8 cellular contexts compared by ENCODE assay signal in the genomic region with DNA sequence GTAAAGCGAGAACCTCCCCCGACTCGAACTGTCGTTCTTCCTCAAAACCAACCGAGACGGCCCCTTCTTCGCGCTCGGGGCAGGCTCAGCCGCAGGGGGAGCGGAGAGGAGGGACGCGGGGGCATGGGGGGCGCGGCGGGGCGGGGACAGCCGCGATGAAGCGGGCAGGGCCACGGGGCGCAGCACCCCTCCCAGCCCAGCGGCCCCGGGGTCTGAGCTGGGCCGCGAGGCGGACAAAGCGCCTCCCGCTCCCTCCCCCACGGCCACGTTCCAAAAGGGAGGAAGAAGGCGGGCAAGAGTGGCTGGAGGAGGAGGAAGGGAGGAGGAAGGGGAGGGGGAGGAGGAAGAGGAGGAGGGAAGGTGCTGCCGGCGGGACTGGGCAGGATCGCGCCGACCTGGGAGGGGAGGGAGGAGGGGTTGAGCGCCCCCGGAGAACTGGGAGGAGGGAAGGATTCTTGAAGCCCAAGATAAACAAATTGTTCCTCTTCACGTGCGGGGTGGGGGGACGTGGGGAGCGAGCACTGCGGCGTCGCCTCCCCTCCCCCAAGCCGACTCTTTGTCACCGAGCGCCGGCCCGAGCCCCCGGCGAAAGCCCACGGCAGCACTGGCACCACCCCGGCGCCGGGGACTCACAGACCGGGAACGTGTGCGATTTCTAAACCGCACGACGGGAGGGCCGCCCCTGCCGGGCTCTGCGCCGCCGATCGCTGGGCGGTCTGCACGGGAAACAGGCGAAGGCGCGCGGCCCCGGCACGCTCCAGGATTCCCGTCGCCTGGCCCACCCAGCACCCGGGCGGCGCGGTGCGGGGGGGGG. TPM values are rescaled to one million over a fixed set of nuclear protein-coding genes. Genes with fewer than 3 reads are reported as not detected.
DNase-seq lines count a peak whose midpoint lies in the region; ATAC-seq, FAIRE-seq and TF ChIP-seq lines count a peak whose summit lies in the region.

No MANE protein-coding gene starts in this region.

- DNase-seq in A549 (ENCODE audit: low read depth in 1 of 2, low spot score in 1 of 2) = peak; percentile 55 to 95
- peak; percentile 56 to 64 for DNase-seq in NCI-H187 (lab: John Stamatoyannopoulos, UW)
- peak in 4 of 5 experiments; percentile 19 to 90 (median 55) for DNase-seq in T-helper 2 cell
- peak; percentile 54 to 93 for DNase-seq in ascending aorta (ENCODE audit: low spot score in 2 of 2)
- peak; percentile 92 for DNase-seq in left cardiac atrium
- DNase-seq in pancreas = peak; percentile 85 to 96 (median 91)
- peak; percentile 85 for DNase-seq in urothelium cell line (ENCODE audit: low spot score)

- POLR2A ChIA-PET in A549 (lab: Yijun Ruan, JAX) = interaction anchor here (0.6 to 3.1 kb wide), 20 partner anchors 18 to 498 kb away, joined by 3 to 29 read pairs (median 5); no protein-coding TSS in a partner anchor

- H3K9me3 ChIP-seq in A549 = no peaks in the 10 kb centered on the region
- no peaks in the 10 kb centered on the region for H3K9me3 ChIP-seq in ascending aorta
- H3K9me3 ChIP-seq in pancreas = no peaks in the 10 kb centered on the region

- H3K36me3 ChIP-seq in ascending aorta (no peaks in the 10 kb centered on the region), pancreas (no peaks in the 10 kb centered on the region)

- FAIRE-seq in A549 (lab: Jason Lieb, UNC) (no peak), pancreas (lab: Jason Lieb, UNC) (no peak), urothelium cell line (lab: Jason Lieb, UNC) (peak; percentile 98)

- CTCF ChIA-PET in A549 (lab: Yijun Ruan, JAX) = interaction anchor here (0.6 to 1.3 kb wide), 8 partner anchors 11 to 203 kb away, joined by 3 to 7 read pairs (median 4); no protein-coding TSS in a partner anchor

- peaks cover 42% of the 10 kb centered on the region for H3K4me1 ChIP-seq in A549
- peaks cover 0 to 4% of the 10 kb centered on the region in 2 donors for H3K4me1 ChIP-seq in ascending aorta
- H3K4me1 ChIP-seq in pancreas = peaks cover 16 to 37% (median 25%) of the 10 kb centered on the region in 3 donors

- peak overlapping the region; percentile 89 for H3K4me2 ChIP-seq in A549

- intact Hi-C loops in ascending aorta (cut with DNase I) (loop anchor here (1.0 to 10.0 kb wide), 11 partner anchors 64 to 1136 kb away; partner anchors contain the start of genes ELF2, MGST2, NOCT and RAB33B), left cardiac atrium (cut with DNase I) (loop anchor here (2.0 to 10.0 kb wide), 5 partner anchors 101 to 419 kb away; no protein-coding TSS in a partner anchor), pancreas (cut with DNase I) (no loop called here)

- H3K27me3 ChIP-seq in ascending aorta (no peaks in the 10 kb centered on the region), pancreas (no peaks in the 10 kb centered on the region)

- peak; percentile 5 for TF ChIP-seq POLR2A in A549 (IDR thresholded peaks at IDR 0.05; ENCODE audit: low read length)

- peak in 1 of 2 experiments; percentile 25; a peak in 1 of 5 replicates for TF ChIP-seq EP300 in A549 (IDR thresholded peaks at IDR 0.05)

- 1% methylated on average over 20 of the region's 84 CpGs for WGBS in A549 (ENCODE audit: missing lambda C conversion rate)
- 0 to 1% methylated on average over 67 to 84 of the region's 84 CpGs for WGBS in pancreas, 2 donors

- H3K4me3 ChIP-seq in A549 = peak overlapping the region; percentile 80
- peak overlapping the region; percentile 79 to 91 for H3K4me3 ChIP-seq in ascending aorta
- peak overlapping the region; percentile 52 to 69 (median 66) for H3K4me3 ChIP-seq in pancreas

- TF ChIP-seq RAD21 in A549 (conservative IDR thresholded peaks at IDR 0.05 in 1 of 2, IDR thresholded peaks at IDR 0.05 in 1 of 2) = peak; percentile 4 to 29; a peak in 1 of 5 replicates

- TF ChIP-seq CTCF in A549 (IDR thresholded peaks at IDR 0.05) (no peak), ascending aorta (IDR thresholded peaks at IDR 0.05) (no peak), pancreas (IDR thresholded peaks at IDR 0.05) (no peak)

- peak; percentile 54 to 66 for ATAC-seq in A549
- ATAC-seq in GM19395 (IDR thresholded peaks at IDR 0.05; ENCODE audit: unreplicated experiment) = peak; percentile 44
- ATAC-seq in left cardiac atrium = peak; percentile 70 to 86
- ATAC-seq in pancreas = peak; percentile 55 to 64 (median 62)

- H3K27ac ChIP-seq in A549 = peak overlapping the region; percentile 99
- peak overlapping the region; percentile 94 to 97 for H3K27ac ChIP-seq in ascending aorta
- peak overlapping the region; percentile 75 to 99 (median 95) for H3K27ac ChIP-seq in pancreas

TF ChIP-seq in A549, 52 proteins besides CTCF, POLR2A, EP300 and RAD21 (continues in another document):
- TF ChIP-seq SMC3 (IDR thresholded peaks at IDR 0.05) = peak; percentile 37; the same call in 1 of the 3 replicates
- TF ChIP-seq CEBPB (IDR thresholded peaks at IDR 0.05) = peak in 1 of 2 experiments; percentile 7; a peak in 2 of 4 replicates
- TF ChIP-seq PBX3 (IDR thresholded peaks at IDR 0.05) = no peak
- TF ChIP-seq, protein P1, sequence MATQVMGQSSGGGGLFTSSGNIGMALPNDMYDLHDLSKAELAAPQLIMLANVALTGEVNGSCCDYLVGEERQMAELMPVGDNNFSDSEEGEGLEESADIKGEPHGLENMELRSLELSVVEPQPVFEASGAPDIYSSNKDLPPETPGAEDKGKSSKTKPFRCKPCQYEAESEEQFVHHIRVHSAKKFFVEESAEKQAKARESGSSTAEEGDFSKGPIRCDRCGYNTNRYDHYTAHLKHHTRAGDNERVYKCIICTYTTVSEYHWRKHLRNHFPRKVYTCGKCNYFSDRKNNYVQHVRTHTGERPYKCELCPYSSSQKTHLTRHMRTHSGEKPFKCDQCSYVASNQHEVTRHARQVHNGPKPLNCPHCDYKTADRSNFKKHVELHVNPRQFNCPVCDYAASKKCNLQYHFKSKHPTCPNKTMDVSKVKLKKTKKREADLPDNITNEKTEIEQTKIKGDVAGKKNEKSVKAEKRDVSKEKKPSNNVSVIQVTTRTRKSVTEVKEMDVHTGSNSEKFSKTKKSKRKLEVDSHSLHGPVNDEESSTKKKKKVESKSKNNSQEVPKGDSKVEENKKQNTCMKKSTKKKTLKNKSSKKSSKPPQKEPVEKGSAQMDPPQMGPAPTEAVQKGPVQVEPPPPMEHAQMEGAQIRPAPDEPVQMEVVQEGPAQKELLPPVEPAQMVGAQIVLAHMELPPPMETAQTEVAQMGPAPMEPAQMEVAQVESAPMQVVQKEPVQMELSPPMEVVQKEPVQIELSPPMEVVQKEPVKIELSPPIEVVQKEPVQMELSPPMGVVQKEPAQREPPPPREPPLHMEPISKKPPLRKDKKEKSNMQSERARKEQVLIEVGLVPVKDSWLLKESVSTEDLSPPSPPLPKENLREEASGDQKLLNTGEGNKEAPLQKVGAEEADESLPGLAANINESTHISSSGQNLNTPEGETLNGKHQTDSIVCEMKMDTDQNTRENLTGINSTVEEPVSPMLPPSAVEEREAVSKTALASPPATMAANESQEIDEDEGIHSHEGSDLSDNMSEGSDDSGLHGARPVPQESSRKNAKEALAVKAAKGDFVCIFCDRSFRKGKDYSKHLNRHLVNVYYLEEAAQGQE (IDR thresholded peaks at IDR 0.05) = no peak
- TF ChIP-seq, protein P2, sequence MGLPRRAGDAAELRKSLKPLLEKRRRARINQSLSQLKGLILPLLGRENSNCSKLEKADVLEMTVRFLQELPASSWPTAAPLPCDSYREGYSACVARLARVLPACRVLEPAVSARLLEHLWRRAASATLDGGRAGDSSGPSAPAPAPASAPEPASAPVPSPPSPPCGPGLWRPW (IDR thresholded peaks at IDR 0.05) = no peak
- peak; percentile 74; the same call in 1 of the 2 replicates for TF ChIP-seq MYC (IDR thresholded peaks at IDR 0.05; ENCODE audit: borderline replicate concordance, low read length)
- TF ChIP-seq PHF8 (IDR thresholded peaks at IDR 0.05; ENCODE audit: borderline replicate concordance, low read depth) = no peak
- peak; percentile 50; the same call in 1 of the 2 replicates for TF ChIP-seq HOXA7 (CRISPR knock-in tag; IDR thresholded peaks at IDR 0.05)
- TF ChIP-seq NFE2L2 (conservative IDR thresholded peaks at IDR 0.05; ENCODE audit: low read length) = no peak
- no peak for TF ChIP-seq ZC3H11A (IDR thresholded peaks at IDR 0.05)
- TF ChIP-seq CBX8 (IDR thresholded peaks at IDR 0.05) = no peak
- no peak for TF ChIP-seq TFCP2L1 (CRISPR knock-in tag; IDR thresholded peaks at IDR 0.05)
- no peak for TF ChIP-seq HEYL (CRISPR knock-in tag; IDR thresholded peaks at IDR 0.05)
- TF ChIP-seq, protein P3, sequence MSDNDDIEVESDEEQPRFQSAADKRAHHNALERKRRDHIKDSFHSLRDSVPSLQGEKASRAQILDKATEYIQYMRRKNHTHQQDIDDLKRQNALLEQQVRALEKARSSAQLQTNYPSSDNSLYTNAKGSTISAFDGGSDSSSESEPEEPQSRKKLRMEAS (IDR thresholded peaks at IDR 0.05) = peak; percentile 81
- no peak for TF ChIP-seq EHF (CRISPR knock-in tag; IDR thresholded peaks at IDR 0.05)
- no peak for TF ChIP-seq EHMT2 (IDR thresholded peaks at IDR 0.05; ENCODE audit: low read depth)
- no peak for TF ChIP-seq ZFP36 (IDR thresholded peaks at IDR 0.05; ENCODE audit: borderline replicate concordance, partially characterized antibody)
- TF ChIP-seq FOSB (CRISPR knock-in tag; IDR thresholded peaks at IDR 0.05) = 0 out of 2 replicates have a peak, but pooled peaks have one; percentile 55

RNA-seq across cellular contexts. Expression of gene MAML3, which starts 2.9 kb away (rescaled TPM):
- 18.1 and 22.2 TPM in 2 replicates for polyA plus RNA-seq in A549 (2011; rRNA removed)
- polyA plus RNA-seq in A549 (2012; cell fraction: cytosol; rRNA removed) = 8.0 and 11.1 TPM in 2 replicates
- polyA plus RNA-seq in A549 (2012; cell fraction: nucleus; rRNA removed) = 9.0 and 9.3 TPM in 2 replicates
- 7.3 to 9.1 TPM (median 9.0 TPM) in 3 replicates for polyA plus RNA-seq in A549 (2017; fragmentation: RNase III; extraction: RNeasy Plus Mini Kit Qiagen cat#74134 plus additional on column Dnase treatment)
- polyA minus RNA-seq in A549 (2011; rRNA and poly(A)+ RNA removed) = 38.5 and 44.5 TPM in 2 replicates
- total RNA-seq in ascending aorta = 4.7 TPM
- 1 to 10 TPM; 2.6 to 3.0 TPM for total RNA-seq in left cardiac atrium
- 1 to 10 TPM; 5.3 to 8.9 (median 6.5) TPM for total RNA-seq in pancreas
- 1 to 10 TPM; 3.8 to 4.0 TPM for polyA plus RNA-seq in pancreas

Comparison
In these comparisons a context has a peak if more than half of its experiments do, and no peak if none do; other contexts are left out.
1. Peak in every context shown above with its lines: DNase-seq, ATAC-seq, H3K4me3 ChIP-seq and H3K27ac ChIP-seq.
2. intact Hi-C loops: an anchor here in ascending aorta (1.0 to 10.0 kb wide) and left cardiac atrium (2.0 to 10.0 kb wide); none called in pancreas.